In genomic region chr7:121419201-121420148, GRCh38 we compare ENCODE assay signal across 22 cellular contexts. TPM values are rescaled to one million over a fixed set of nuclear protein-coding genes. Genes with fewer than 3 reads are reported as not detected.
A peak's percentile ranks its signal among the peaks of the same experiment; 100 is the strongest.
DNase-seq lines count a peak whose midpoint lies in the region; ATAC-seq, FAIRE-seq and TF ChIP-seq lines count a peak whose summit lies in the region.
"Had no signal": no experiment of that assay in that cellular context is flagged by ENCODE, and none has a peak within 500 bp of the region (broad histone marks: within the 10 kb centered on the region; RNA-seq: fewer than 3 reads in every experiment).

No MANE protein-coding gene starts in this region.

- H3K27me3 Mint-ChIP-seq in CD4-positive, alpha-beta memory T cell, result peaks cover 1 to 4% of the 10 kb centered on the region in 2 donors

- CTCF ChIA-PET in CD4-positive, alpha-beta memory T cell (lab: Charles Lee; ENCODE audit: partially characterized antibody), result interaction anchor here (1.6 to 4.2 kb wide), 2 partner anchors 23 to 52 kb away, joined by 4 to 25 read pairs; partner anchors contain the start of gene FAM3C

- intact Hi-C loops in CD4-positive, alpha-beta memory T cell (cut with micrococcal nuclease), result no loop called here

- peaks cover 5 to 6% of the 10 kb centered on the region in 2 experiments for H3K4me1 ChIP-seq in trophoblast cell (ENCODE audit: control insufficient read depth in 1 of 2, insufficient read depth in 2 of 2, low read length in 2 of 2)
- no peaks in the 10 kb centered on the region for H3K4me1 ChIP-seq in CD4-positive, alpha-beta memory T cell (ENCODE audit: insufficient read depth, low read length)

- H3K4me3 ChIP-seq in bronchial epithelial cell (ENCODE audit: low read depth, low read length) (no peak overlapping the region), trophoblast cell (ENCODE audit: low read depth, low read length) (no peak overlapping the region)
- H3K4me3 ChIP-seq in CD4-positive, alpha-beta memory T cell (ENCODE audit: low read length in 2 of 2), result no peak overlapping the region
- H3K4me3 ChIP-seq: MG63 had no signal

- peaks cover 0 to 3% (median 0%) of the 10 kb centered on the region in 8 donors for H3K9me3 Mint-ChIP-seq in CD4-positive, alpha-beta memory T cell

- H3K4me3 Mint-ChIP-seq in CD4-positive, alpha-beta memory T cell, result no peak overlapping the region

- no peak overlapping the region for H3K23ac ChIP-seq in trophoblast cell (ENCODE audit: low read length)

- peak overlapping the region; percentile 3 for H2BK12ac ChIP-seq in trophoblast cell (ENCODE audit: low read length)

- H3K79me1 ChIP-seq in trophoblast cell (ENCODE audit: low read length), result peaks cover 8% of the 10 kb centered on the region

- H3K4ac ChIP-seq in trophoblast cell (ENCODE audit: low read depth, low read length), result no peak overlapping the region

- no peak overlapping the region for H3K4me2 ChIP-seq in trophoblast cell (ENCODE audit: low read length)
- H3K4me2 ChIP-seq: SK-N-SH had no signal

- peak; percentile 93 for ATAC-seq in left lobe of liver
- ATAC-seq in HG03565 (IDR thresholded peaks at IDR 0.05; ENCODE audit: unreplicated experiment), result no peak
- ATAC-seq: HCT116 had no signal

- no peak overlapping the region for H2BK120ac ChIP-seq in trophoblast cell (ENCODE audit: insufficient read depth, low read length, poor library complexity)

- no peak for TF ChIP-seq CTCF in bronchial epithelial cell (IDR thresholded peaks at IDR 0.05; ENCODE audit: insufficient read depth, low read length, severe bottlenecking)

- H4K8ac ChIP-seq in trophoblast cell (ENCODE audit: low read depth, low read length), result no peak overlapping the region

- no peak overlapping the region for H2AK5ac ChIP-seq in trophoblast cell (ENCODE audit: low read length)

- no peak overlapping the region for H3K18ac ChIP-seq in trophoblast cell (ENCODE audit: low read length)

- H3K4me1 Mint-ChIP-seq in CD4-positive, alpha-beta memory T cell, result no peaks in the 10 kb centered on the region

- no peaks in the 10 kb centered on the region for H3K36me3 Mint-ChIP-seq in CD4-positive, alpha-beta memory T cell

- H3K27me3 ChIP-seq in bronchial epithelial cell (ENCODE audit: control insufficient read depth, insufficient read depth, low read length) (no peaks in the 10 kb centered on the region), trophoblast cell (ENCODE audit: insufficient read depth, low read length) (no peaks in the 10 kb centered on the region)
- no peaks in the 10 kb centered on the region for H3K27me3 ChIP-seq in CD4-positive, alpha-beta memory T cell (ENCODE audit: insufficient read depth, low read length)
- H3K27me3 ChIP-seq: MG63 had no signal

- no peaks in the 10 kb centered on the region for H3K79me2 ChIP-seq in trophoblast cell (ENCODE audit: control insufficient read depth, insufficient read depth, low read length, poor library complexity)

- H4K91ac ChIP-seq in trophoblast cell (ENCODE audit: low read depth, low read length), result no peak overlapping the region

- peak; percentile 18 for DNase-seq in HT-29 (ENCODE audit: low spot score)
- DNase-seq in bronchial epithelial cell (ENCODE audit: low read depth), result no peak
- DNase-seq in left lobe of liver (ENCODE audit: low spot score), result no peak
- no peak for DNase-seq in trophoblast cell
- no peak for DNase-seq in SIG-M5 (lab: John Stamatoyannopoulos, UW)
- DNase-seq in CD4-positive, alpha-beta memory T cell, result no peak
- DNase-seq: DMS153, IMR-90, KG1, MG63, NCI-H1105 treated with DMSO at 0.1 percent for 48 hours, NCI-H146, NCI-H1930, NCI-H2107, NCI-H524 treated with DMSO at 0.1 percent for 48 hours, NCI-H82, SK-N-SH had no signal

- no peak overlapping the region for H3K27ac ChIP-seq in trophoblast cell (ENCODE audit: low read depth, low read length)
- no peak overlapping the region for H3K27ac ChIP-seq in CD4-positive, alpha-beta memory T cell (ENCODE audit: low read depth, low read length)

- no CpG with 5 or more reads among the region's 6 CpGs for WGBS in trophoblast cell (ENCODE audit: extremely low coverage, insufficient coverage, insufficient read length)

- peak; percentile 66 for FAIRE-seq in bronchial epithelial cell (lab: Jason Lieb, UNC)
- FAIRE-seq: GM19239, H1, RCC 7860 had no signal

- H2AFZ ChIP-seq in trophoblast cell (ENCODE audit: insufficient read depth, low read length, poor library complexity), result no peak overlapping the region

- no peak overlapping the region for H2BK5ac ChIP-seq in trophoblast cell (ENCODE audit: low read depth, low read length, poor library complexity)

- no peak overlapping the region for H3K14ac ChIP-seq in trophoblast cell (ENCODE audit: low read length)

- no peaks in the 10 kb centered on the region for H3K36me3 ChIP-seq in bronchial epithelial cell (ENCODE audit: control insufficient read depth, insufficient read depth, low read length)
- H3K36me3 ChIP-seq in trophoblast cell (ENCODE audit: control insufficient read depth in 1 of 2, insufficient read depth in 2 of 2, low read length in 2 of 2), result no peaks in the 10 kb centered on the region
- H3K36me3 ChIP-seq in CD4-positive, alpha-beta memory T cell (ENCODE audit: insufficient read depth, low read length), result no peaks in the 10 kb centered on the region
- H3K36me3 ChIP-seq: MG63 had no signal

- no peak overlapping the region for H4K12ac ChIP-seq in trophoblast cell (ENCODE audit: low read depth, low read length)

- no peak overlapping the region for H3K9ac ChIP-seq in trophoblast cell (ENCODE audit: low read length)
- H3K9ac ChIP-seq: SK-N-SH had no signal

- POLR2A ChIA-PET in CD4-positive, alpha-beta memory T cell (lab: Charles Lee; ENCODE audit: partially characterized antibody), result no interaction called here

- no peaks in the 10 kb centered on the region for H3K9me3 ChIP-seq in trophoblast cell (ENCODE audit: insufficient read depth, low read depth, low read length)
- H3K9me3 ChIP-seq in CD4-positive, alpha-beta memory T cell (ENCODE audit: control insufficient read depth in 1 of 2, low read length in 2 of 2), result no peaks in the 10 kb centered on the region
- H3K9me3 ChIP-seq: MG63, SK-N-SH had no signal

- no peak overlapping the region for H3K27ac Mint-ChIP-seq in CD4-positive, alpha-beta memory T cell

RNA-seq across cellular contexts. Expression of gene FAM3C, which starts 23.4 kb away (rescaled TPM):
- 37.4 and 38.5 TPM in 2 replicates for total RNA-seq in HT-29 (2014; rRNA removed; shearing (Covaris generic))
- total RNA-seq in bronchial epithelial cell, result 41.9 and 42.6 TPM in 2 replicates
- 18.3 TPM for total RNA-seq in left lobe of liver
- polyA plus RNA-seq in trophoblast cell (2013), result 61.0 and 61.4 TPM in 2 replicates
- total RNA-seq in CD4-positive, alpha-beta memory T cell, result 10 to 100 TPM; 19.9 to 20.9 TPM
- polyA plus RNA-seq in CD4-positive, alpha-beta memory T cell, result 10 to 100 TPM in 1 of 2 donors, 1 to 10 TPM in 1; 8.8 to 15.5 TPM
